In the genomic region with DNA sequence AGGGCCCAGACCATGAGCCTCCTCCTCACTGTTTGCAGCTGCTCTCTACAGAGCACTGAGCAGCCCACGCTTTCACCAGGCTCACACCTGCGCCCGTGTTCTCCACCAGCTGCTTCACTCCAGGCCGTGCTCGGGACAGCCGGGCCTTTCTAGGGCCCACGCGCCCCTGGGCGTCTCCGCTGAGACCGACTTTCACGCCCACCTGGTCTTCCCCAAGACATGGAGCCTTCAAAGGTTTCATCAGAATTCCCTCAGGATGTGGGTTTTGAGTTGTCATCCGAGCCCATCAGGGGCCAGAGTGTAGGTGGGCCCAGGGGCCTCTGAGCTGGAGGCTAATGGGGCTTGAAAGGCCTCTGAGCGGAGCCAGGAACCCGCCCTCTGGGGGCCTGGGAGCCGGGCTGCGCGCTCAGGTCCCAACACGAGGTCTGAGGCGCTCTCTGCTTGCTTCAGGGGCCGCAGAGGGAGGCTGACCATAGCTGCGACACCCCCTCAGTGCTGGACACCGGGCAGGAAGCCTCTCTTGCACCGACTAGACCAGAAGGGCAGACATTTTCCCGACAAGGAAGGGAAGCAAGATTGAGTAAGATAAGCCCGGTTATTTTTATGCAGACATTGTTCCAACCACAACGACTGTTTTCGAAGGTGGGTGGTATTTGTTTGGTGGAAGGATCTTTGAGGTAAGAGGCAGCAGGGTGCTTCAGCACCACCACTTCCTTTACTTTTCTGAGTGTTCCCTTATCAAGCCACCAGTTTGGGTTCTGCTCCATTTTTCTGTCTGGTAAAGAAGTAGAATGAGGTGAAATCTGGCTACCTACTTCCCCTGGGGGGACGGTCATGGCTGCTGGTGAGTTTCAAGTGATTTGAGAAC, we compare ENCODE assay signal across 9 cellular contexts.
DNase-seq lines count a peak whose midpoint lies in the region; ATAC-seq, FAIRE-seq and TF ChIP-seq lines count a peak whose summit lies in the region.
"Had no signal": no experiment of that assay in that cellular context is flagged by ENCODE, and none has a peak within 500 bp of the region (broad histone marks: within the 10 kb centered on the region; RNA-seq: fewer than 3 reads in every experiment).

No MANE protein-coding gene starts in this region.

- peaks cover 3% of the 10 kb centered on the region for H3K36me3 Mint-ChIP-seq in CD8-positive, alpha-beta T cell
- H3K36me3 Mint-ChIP-seq in activated T-cell treated with anti-CD3 and anti-CD28 coated beads, Interleukin-2, amount 50 U/mL, for 4 hours (ENCODE audit: insufficient read depth), result no peaks in the 10 kb centered on the region

- H3K27me3 Mint-ChIP-seq in CD8-positive, alpha-beta T cell (ENCODE audit: low read depth), result no peaks in the 10 kb centered on the region
- no peaks in the 10 kb centered on the region for H3K27me3 Mint-ChIP-seq in activated T-cell treated with anti-CD3 and anti-CD28 coated beads, Interleukin-2, amount 50 U/mL, for 4 hours (ENCODE audit: low read depth)

- H3K9me3 ChIP-seq in CD8-positive, alpha-beta T cell (ENCODE audit: low read length), result no peaks in the 10 kb centered on the region
- no peaks in the 10 kb centered on the region for H3K9me3 ChIP-seq in KOPT-K1 (ENCODE audit: insufficient read depth, low read length, poor library complexity, severe bottlenecking)
- no peaks in the 10 kb centered on the region for H3K9me3 ChIP-seq in small intestine (ENCODE audit: control insufficient read depth, low read depth)

- peaks cover 70% of the 10 kb centered on the region for H3K4me1 ChIP-seq in CD8-positive, alpha-beta T cell (ENCODE audit: insufficient read depth, low read length)
- H3K4me1 ChIP-seq in small intestine (ENCODE audit: control insufficient read depth in 2 of 2, insufficient read depth in 1 of 2, low read depth in 1 of 2, low read length in 1 of 2), result peaks cover 0 to 6% of the 10 kb centered on the region in 2 donors

- no peaks in the 10 kb centered on the region for H3K9me3 Mint-ChIP-seq in CD8-positive, alpha-beta T cell
- no peaks in the 10 kb centered on the region for H3K9me3 Mint-ChIP-seq in activated T-cell treated with anti-CD3 and anti-CD28 coated beads, Interleukin-2, amount 50 U/mL, for 4 hours

- H3K4me3 ChIP-seq in CD8-positive, alpha-beta T cell (ENCODE audit: low read depth, low read length), result peak overlapping the region; percentile 28
- no peak overlapping the region for H3K4me3 ChIP-seq in small intestine (ENCODE audit: low read depth in 1 of 2, low read length in 2 of 2)

- WGBS in small intestine, 3 donors, result 67 to 84% (median 72%) methylated on average over 29 of the region's 29 CpGs

- CTCF ChIA-PET in CD8-positive, alpha-beta T cell (lab: Charles Lee), result interaction anchor here (0.7 to 3.3 kb wide), 8 partner anchors 12 to 545 kb away, joined by 3 to 17 read pairs (median 4); partner anchors contain the start of gene FUT8

- peaks cover 74% of the 10 kb centered on the region for H3K4me1 Mint-ChIP-seq in CD8-positive, alpha-beta T cell (ENCODE audit: low read depth)
- peaks cover 72% of the 10 kb centered on the region for H3K4me1 Mint-ChIP-seq in activated T-cell treated with anti-CD3 and anti-CD28 coated beads, Interleukin-2, amount 50 U/mL, for 4 hours (ENCODE audit: low read depth)

- peak overlapping the region; percentile 80 for H3K4me3 Mint-ChIP-seq in CD8-positive, alpha-beta T cell
- peak overlapping the region; percentile 68 for H3K4me3 Mint-ChIP-seq in activated T-cell treated with anti-CD3 and anti-CD28 coated beads, Interleukin-2, amount 50 U/mL, for 4 hours

- peak overlapping the region; percentile 52 for H3K27ac ChIP-seq in CD8-positive, alpha-beta T cell (ENCODE audit: low read depth, low read length)
- peak overlapping the region; percentile 96 for H3K27ac ChIP-seq in KOPT-K1 (ENCODE audit: low read depth, low read length, poor library complexity, severe bottlenecking)
- H3K27ac ChIP-seq in small intestine (ENCODE audit: low read depth in 1 of 2, low read length in 1 of 2), result peak overlapping the region; percentile 24 to 74

- no peak for TF ChIP-seq CTCF in CD8-positive, alpha-beta T cell (IDR thresholded peaks at IDR 0.05)

- FAIRE-seq in small intestine (lab: Jason Lieb, UNC), result no peak
- FAIRE-seq: bronchial epithelial cell had no signal

- peak overlapping the region; percentile 99 for H3K27ac Mint-ChIP-seq in CD8-positive, alpha-beta T cell

- intact Hi-C loops in CD8-positive, alpha-beta T cell (cut with DNase I, micrococcal nuclease), result loop anchor here (1.0 to 10.0 kb wide), 11 partner anchors 13 to 557 kb away; partner anchors contain the start of genes MAX (in 2 of the 2), CHURC1 (in 1 of the 2) and FUT8 (in 1 of the 2)

- H3K36me3 ChIP-seq in CD8-positive, alpha-beta T cell (ENCODE audit: insufficient read depth, low read length), result no peaks in the 10 kb centered on the region
- H3K36me3 ChIP-seq in KOPT-K1 (ENCODE audit: insufficient read depth, low read length) (no peaks in the 10 kb centered on the region), small intestine (ENCODE audit: control insufficient read depth in 2 of 2, insufficient read depth in 2 of 2, low read length in 2 of 2) (no peaks in the 10 kb centered on the region)

- ATAC-seq in CD8-positive, alpha-beta T cell, result peak; percentile 77
- peak; percentile 45 for ATAC-seq in GM21423 (IDR thresholded peaks at IDR 0.05; ENCODE audit: unreplicated experiment)
- peak; percentile 74 to 76 for ATAC-seq in activated T-cell treated with anti-CD3 and anti-CD28 coated beads, Interleukin-2, amount 50 U/mL, for 4 hours

- H3K27me3 ChIP-seq in CD8-positive, alpha-beta T cell (ENCODE audit: insufficient read depth, low read length), result no peaks in the 10 kb centered on the region
- no peaks in the 10 kb centered on the region for H3K27me3 ChIP-seq in small intestine (ENCODE audit: control insufficient read depth in 2 of 2, insufficient read depth in 2 of 2, low read length in 2 of 2)

- POLR2A ChIA-PET in CD8-positive, alpha-beta T cell (lab: Charles Lee), result interaction anchor here (0.8 to 4.8 kb wide), 6 partner anchors 16 to 640 kb away, joined by 3 to 57 read pairs (median 4); partner anchors contain the start of genes FUT8 and MAX

- DNase-seq in CD8-positive, alpha-beta T cell, result peak in 6 of 7 experiments; percentile 34 to 83 (median 46)
- peak; percentile 41 for DNase-seq in activated T-cell treated with anti-CD3 and anti-CD28 coated beads, Interleukin-2, amount 50 U/mL, for 4 hours
- DNase-seq in small intestine (no peak), RPMI8226 (no peak), NCI-H69 (lab: John Stamatoyannopoulos, UW) (no peak), HPDE6-E6E7 (ENCODE audit: extremely low spot score) (no peak)

Comparison
In these comparisons a context has a peak if more than half of its experiments do, and no peak if none do; other contexts are left out.
1. DNase-seq: peak in CD8-positive, alpha-beta T cell (6 of 7) and activated T-cell treated with anti-CD3 and anti-CD28 coated beads, Interleukin-2, amount 50 U/mL, for 4 hours (single experiment); none in small intestine (single experiment), RPMI8226 (single experiment), NCI-H69 (single experiment) and HPDE6-E6E7 (single experiment).
2. Peak in every context shown above with its lines, with median percentiles within 50 percentile points of each other: ATAC-seq and H3K27ac ChIP-seq.